In the genomic region with DNA sequence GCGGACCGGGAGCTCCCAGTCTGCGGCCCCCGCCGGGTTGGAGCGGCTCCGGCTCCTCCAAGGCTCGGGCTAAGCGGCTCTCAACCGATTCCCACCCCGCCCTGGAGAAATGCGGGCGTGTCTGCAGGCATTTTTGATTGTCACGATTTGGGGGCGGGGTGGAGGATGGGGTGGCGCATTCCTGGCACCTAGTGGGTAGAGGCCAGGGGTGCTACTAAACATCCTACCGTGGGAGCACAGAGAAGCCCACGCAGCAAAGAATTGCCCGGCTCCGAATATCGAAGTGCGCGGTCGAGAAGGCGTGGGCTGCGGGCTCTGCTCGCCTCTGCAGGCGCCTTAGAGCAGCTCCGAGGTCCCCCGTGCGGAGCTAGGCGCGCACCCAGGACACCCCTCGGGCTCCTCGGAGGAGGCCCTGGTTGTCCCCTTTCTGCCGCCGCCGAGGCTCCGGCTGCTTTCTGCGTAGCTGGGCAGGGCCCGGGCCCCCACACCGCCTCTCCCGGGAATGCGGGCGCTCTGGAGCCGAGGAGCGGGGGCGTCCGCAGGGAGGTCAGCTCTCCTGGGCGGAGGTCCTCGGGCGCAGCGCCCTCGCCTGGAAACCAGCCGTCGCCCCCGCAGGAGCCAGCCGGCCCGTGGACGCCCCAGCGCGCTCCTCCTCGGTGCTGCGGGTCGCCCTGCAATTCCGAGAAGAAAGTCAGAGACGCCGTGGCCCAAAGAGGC, we compare ENCODE assay signal across 8 cellular contexts. TPM values are rescaled to one million over a fixed set of nuclear protein-coding genes. Genes with fewer than 3 reads are reported as not detected.
DNase-seq lines count a peak whose midpoint lies in the region; ATAC-seq and TF ChIP-seq lines count a peak whose summit lies in the region.

No MANE protein-coding gene starts in this region.

- no peaks in the 10 kb centered on the region for H3K9me3 Mint-ChIP-seq in WTC11

- POLR2A ChIA-PET in WTC11 (lab: Charles Lee): no interaction called here

- H3K27me3 Mint-ChIP-seq in WTC11 (ENCODE audit: low read depth): peaks cover 49% of the 10 kb centered on the region

- peaks cover 0 to 8% (median 0%) of the 10 kb centered on the region in 4 donors for H3K4me1 ChIP-seq in right lobe of liver

- H3K27ac Mint-ChIP-seq in WTC11: no peak overlapping the region

- intact Hi-C loops in right lobe of liver (cut with DNase I): no loop called here

- TF ChIP-seq POLR2A in right lobe of liver (IDR thresholded peaks at IDR 0.05): no peak

- peaks cover 6 to 13% of the 10 kb centered on the region in 2 donors for H3K27me3 ChIP-seq in right lobe of liver

- TF ChIP-seq CTCF in WTC11 (IDR thresholded peaks at IDR 0.05) (no peak), choroid plexus epithelial cell (conservative IDR thresholded peaks at IDR 0.05; ENCODE audit: low read depth, low read length) (no peak), right lobe of liver (IDR thresholded peaks at IDR 0.05) (peak in 1 of 4 donors; percentile 10)

- CTCF ChIA-PET in WTC11 (lab: Charles Lee): interaction anchor here (0.6 to 2.4 kb wide), 20 partner anchors 9 to 1207 kb away, joined by 3 to 17 read pairs (median 4); partner anchors contain the start of gene LAMP3

- no peak overlapping the region for H3K27ac ChIP-seq in right lobe of liver

- H3K4me3 Mint-ChIP-seq in WTC11: peak overlapping the region; percentile 71

- H3K4me1 Mint-ChIP-seq in WTC11: peaks cover 9% of the 10 kb centered on the region

- H3K36me3 ChIP-seq in right lobe of liver: no peaks in the 10 kb centered on the region

- H3K9me3 ChIP-seq in right lobe of liver: no peaks in the 10 kb centered on the region

- ATAC-seq in HG03095 (IDR thresholded peaks at IDR 0.05; ENCODE audit: unreplicated experiment) (peak; percentile 56), WTC11 (peak; percentile 71), right lobe of liver (peak; percentile 40 to 68 (median 46))

- peak; percentile 83 for DNase-seq in ELR (ENCODE audit: low read depth)
- peak; percentile 76 for DNase-seq in WTC11 (ENCODE audit: low spot score)
- peak; percentile 47 for DNase-seq in choroid plexus epithelial cell (ENCODE audit: low read depth)
- DNase-seq in right lobe of liver: no peak
- DNase-seq in stimulated activated CD4-positive, alpha-beta T cell treated with anti-CD3 and anti-CD28 coated beads, TNF-alpha, amount 100 ng/mL, for 24 hours (ENCODE audit: low read depth in 3 of 3): peak in 2 of 3 experiments; percentile 32 to 63
- DNase-seq in NCI-H187 (lab: John Stamatoyannopoulos, UW): no peak
- no peak for DNase-seq in DMS114 treated with DMSO at 0.1 percent for 48 hours (lab: John Stamatoyannopoulos, UW; ENCODE audit: unreplicated experiment)

- 3% methylated on average over 12 of the region's 68 CpGs for WGBS in right lobe of liver (ENCODE audit: insufficient coverage, low coverage, low lambda C conversion rate, missing lambda C conversion rate)

- peak overlapping the region; percentile 68 for H3K4me3 ChIP-seq in choroid plexus epithelial cell (ENCODE audit: low read depth, low read length)
- H3K4me3 ChIP-seq in right lobe of liver: peak overlapping the region; percentile 26 to 38 (median 26)

- H3K36me3 Mint-ChIP-seq in WTC11: no peaks in the 10 kb centered on the region

TF ChIP-seq in WTC11, 78 proteins besides CTCF, POLR2A, EP300 and RAD21 (continues in another document):
- TF ChIP-seq JAZF1 (CRISPR knock-in tag; IDR thresholded peaks at IDR 0.05) (no peak), USF2 (CRISPR knock-in tag; IDR thresholded peaks at IDR 0.05) (no peak), E2F5 (CRISPR knock-in tag; IDR thresholded peaks at IDR 0.05) (no peak), CREM (CRISPR knock-in tag; IDR thresholded peaks at IDR 0.05) (no peak), NFATC4 (CRISPR knock-in tag; IDR thresholded peaks at IDR 0.05) (no peak), SMAD4 (CRISPR knock-in tag; IDR thresholded peaks at IDR 0.05) (no peak), ZBTB21 (CRISPR knock-in tag; IDR thresholded peaks at IDR 0.05; ENCODE audit: borderline replicate concordance) (no peak), STAT6 (CRISPR knock-in tag; conservative IDR thresholded peaks at IDR 0.05; ENCODE audit: low read depth) (no peak), OVOL2 (CRISPR knock-in tag; IDR thresholded peaks at IDR 0.05; ENCODE audit: borderline replicate concordance) (no peak), ETV6 (CRISPR knock-in tag; IDR thresholded peaks at IDR 0.05) (no peak), SP1 (CRISPR knock-in tag; conservative IDR thresholded peaks at IDR 0.05) (peak; percentile 44; the same call in 1 of the 2 replicates), PRRX2 (CRISPR knock-in tag; IDR thresholded peaks at IDR 0.05) (no peak), NR3C1 (CRISPR knock-in tag; conservative IDR thresholded peaks at IDR 0.05; ENCODE audit: low read depth) (no peak), RORB (CRISPR knock-in tag; IDR thresholded peaks at IDR 0.05) (no peak), TCF7 (CRISPR knock-in tag; IDR thresholded peaks at IDR 0.05; ENCODE audit: low read depth) (no peak), TEAD1 (CRISPR knock-in tag; IDR thresholded peaks at IDR 0.05) (no peak), ZNF423 (CRISPR knock-in tag; IDR thresholded peaks at IDR 0.05) (peak; percentile 12; the same call in 1 of the 2 replicates)
- TF ChIP-seq, protein P1, sequence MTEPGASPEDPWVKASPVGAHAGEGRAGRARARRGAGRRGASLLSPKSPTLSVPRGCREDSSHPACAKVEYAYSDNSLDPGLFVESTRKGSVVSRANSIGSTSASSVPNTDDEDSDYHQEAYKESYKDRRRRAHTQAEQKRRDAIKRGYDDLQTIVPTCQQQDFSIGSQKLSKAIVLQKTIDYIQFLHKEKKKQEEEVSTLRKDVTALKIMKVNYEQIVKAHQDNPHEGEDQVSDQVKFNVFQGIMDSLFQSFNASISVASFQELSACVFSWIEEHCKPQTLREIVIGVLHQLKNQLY (CRISPR knock-in tag; IDR thresholded peaks at IDR 0.05): no peak
- TF ChIP-seq, protein P2, sequence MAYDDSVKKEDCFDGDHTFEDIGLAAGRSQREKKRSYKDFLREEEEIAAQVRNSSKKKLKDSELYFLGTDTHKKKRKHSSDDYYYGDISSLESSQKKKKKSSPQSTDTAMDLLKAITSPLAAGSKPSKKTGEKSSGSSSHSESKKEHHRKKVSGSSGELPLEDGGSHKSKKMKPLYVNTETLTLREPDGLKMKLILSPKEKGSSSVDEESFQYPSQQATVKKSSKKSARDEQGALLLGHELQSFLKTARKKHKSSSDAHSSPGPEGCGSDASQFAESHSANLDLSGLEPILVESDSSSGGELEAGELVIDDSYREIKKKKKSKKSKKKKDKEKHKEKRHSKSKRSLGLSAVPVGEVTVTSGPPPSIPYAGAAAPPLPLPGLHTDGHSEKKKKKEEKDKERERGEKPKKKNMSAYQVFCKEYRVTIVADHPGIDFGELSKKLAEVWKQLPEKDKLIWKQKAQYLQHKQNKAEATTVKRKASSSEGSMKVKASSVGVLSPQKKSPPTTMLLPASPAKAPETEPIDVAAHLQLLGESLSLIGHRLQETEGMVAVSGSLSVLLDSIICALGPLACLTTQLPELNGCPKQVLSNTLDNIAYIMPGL (CRISPR knock-in tag; IDR thresholded peaks at IDR 0.05): peak; percentile 91; the same call in 1 of the 2 replicates
- TF ChIP-seq, protein P3, sequence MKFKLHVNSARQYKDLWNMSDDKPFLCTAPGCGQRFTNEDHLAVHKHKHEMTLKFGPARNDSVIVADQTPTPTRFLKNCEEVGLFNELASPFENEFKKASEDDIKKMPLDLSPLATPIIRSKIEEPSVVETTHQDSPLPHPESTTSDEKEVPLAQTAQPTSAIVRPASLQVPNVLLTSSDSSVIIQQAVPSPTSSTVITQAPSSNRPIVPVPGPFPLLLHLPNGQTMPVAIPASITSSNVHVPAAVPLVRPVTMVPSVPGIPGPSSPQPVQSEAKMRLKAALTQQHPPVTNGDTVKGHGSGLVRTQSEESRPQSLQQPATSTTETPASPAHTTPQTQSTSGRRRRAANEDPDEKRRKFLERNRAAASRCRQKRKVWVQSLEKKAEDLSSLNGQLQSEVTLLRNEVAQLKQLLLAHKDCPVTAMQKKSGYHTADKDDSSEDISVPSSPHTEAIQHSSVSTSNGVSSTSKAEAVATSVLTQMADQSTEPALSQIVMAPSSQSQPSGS (CRISPR knock-in tag; IDR thresholded peaks at IDR 0.05; ENCODE audit: borderline replicate concordance, low read depth): no peak

RNA-seq across cellular contexts. Expression of gene LAMP3, which starts 16.5 kb away (rescaled TPM):
- total RNA-seq in WTC11 (2021) (0.39 to 0.53 TPM (median 0.44 TPM) in 3 replicates), right lobe of liver (under 1 TPM in 4 of 6 experiments, not detected in 2; 0.13 to 0.56 (median 0.37) TPM)

Comparison
In these comparisons a context has a peak if more than half of its experiments do, and no peak if none do; other contexts are left out.
1. DNase-seq: peak in ELR (single experiment), WTC11 (single experiment), choroid plexus epithelial cell (single experiment) and stimulated activated CD4-positive, alpha-beta T cell treated with anti-CD3 and anti-CD28 coated beads, TNF-alpha, amount 100 ng/mL, for 24 hours (2 of 3); none in right lobe of liver (0 of 3), NCI-H187 (0 of 2) and DMS114 treated with DMSO at 0.1 percent for 48 hours (single experiment).
2. Peak in every context shown above with its lines, with median percentiles within 50 percentile points of each other: ATAC-seq.